In genomic region chr3:81985996-81986723, GRCh38 we compare ENCODE assay signal across 15 cellular contexts.
"Had no signal": no experiment of that assay in that cellular context is flagged by ENCODE, and none has a peak within 500 bp of the region (broad histone marks: within the 10 kb centered on the region; RNA-seq: fewer than 3 reads in every experiment).

No MANE protein-coding gene starts in this region.

- H3K27me3 ChIP-seq: adrenal gland, gastrocnemius medialis, heart left ventricle, vagina had no signal

- H3K27me3 Mint-ChIP-seq: activated CD4-positive, alpha-beta memory T cell treated with anti-CD3 and anti-CD28 coated beads, Interleukin-2, amount 10 ng/mL, durations not matched to agents 7 days and 5 days; activated naive CD4-positive, alpha-beta T cell treated with anti-CD3 and anti-CD28 coated beads, Interleukin-2, amount 50 U/mL, for 24 hours; effector memory CD8-positive, alpha-beta T cell had no signal

- H3K27ac ChIP-seq: adrenal gland, gastrocnemius medialis, heart left ventricle, parathyroid adenoma, vagina had no signal

- H3K9me3 ChIP-seq: adrenal gland, gastrocnemius medialis, heart left ventricle, vagina had no signal

- H3K9me3 Mint-ChIP-seq: effector memory CD8-positive, alpha-beta T cell had no signal

- H3K4me1 ChIP-seq: adrenal gland, gastrocnemius medialis, heart left ventricle, parathyroid adenoma, vagina had no signal

- DNase-seq: activated CD4-positive, alpha-beta memory T cell treated with anti-CD3 and anti-CD28 coated beads, Interleukin-2, amount 10 ng/mL, durations not matched to agents 7 days and 5 days; activated CD4-positive, alpha-beta T cell treated with anti-CD3 and anti-CD28 coated beads for 4 hours; activated effector memory CD4-positive, alpha-beta T cell treated with Interleukin-2 at 50 U/mL for 16 hours; activated T-cell treated with anti-CD3 and anti-CD28 coated beads, Interleukin-2, amount 50 U/mL, for 4 hours; adrenal gland; dermis blood vessel endothelial cell; effector memory CD8-positive, alpha-beta T cell; gastrocnemius medialis; heart left ventricle; left colon; naive B cell had no signal

- H3K4me3 Mint-ChIP-seq: activated CD4-positive, alpha-beta memory T cell treated with anti-CD3 and anti-CD28 coated beads, Interleukin-2, amount 10 ng/mL, durations not matched to agents 7 days and 5 days; activated naive CD4-positive, alpha-beta T cell treated with anti-CD3 and anti-CD28 coated beads, Interleukin-2, amount 50 U/mL, for 24 hours; activated T-cell treated with anti-CD3 and anti-CD28 coated beads, Interleukin-2, amount 50 U/mL, for 4 hours; effector memory CD8-positive, alpha-beta T cell; naive B cell; stimulated activated effector memory CD8-positive, alpha-beta T cell treated with anti-CD3 and anti-CD28 coated beads, Interleukin-12 subunit alpha, Interleukin-12 subunit beta, amount 100 ng/mL, for 72 hours had no signal

- H3K36me3 Mint-ChIP-seq: activated naive CD4-positive, alpha-beta T cell treated with anti-CD3 and anti-CD28 coated beads, Interleukin-2, amount 50 U/mL, for 24 hours; naive B cell; stimulated activated effector memory CD8-positive, alpha-beta T cell treated with anti-CD3 and anti-CD28 coated beads, Interleukin-12 subunit alpha, Interleukin-12 subunit beta, amount 100 ng/mL, for 72 hours had no signal

- H3K4me3 ChIP-seq: adrenal gland, gastrocnemius medialis, heart left ventricle, vagina had no signal

- H3K4me1 Mint-ChIP-seq: activated CD4-positive, alpha-beta memory T cell treated with anti-CD3 and anti-CD28 coated beads, Interleukin-2, amount 10 ng/mL, durations not matched to agents 7 days and 5 days; activated naive CD4-positive, alpha-beta T cell treated with anti-CD3 and anti-CD28 coated beads, Interleukin-2, amount 50 U/mL, for 24 hours; naive B cell; stimulated activated effector memory CD8-positive, alpha-beta T cell treated with anti-CD3 and anti-CD28 coated beads, Interleukin-12 subunit alpha, Interleukin-12 subunit beta, amount 100 ng/mL, for 72 hours had no signal

- H3K27ac Mint-ChIP-seq: activated CD4-positive, alpha-beta memory T cell treated with anti-CD3 and anti-CD28 coated beads, Interleukin-2, amount 10 ng/mL, durations not matched to agents 7 days and 5 days; activated naive CD4-positive, alpha-beta T cell treated with anti-CD3 and anti-CD28 coated beads, Interleukin-2, amount 50 U/mL, for 24 hours; effector memory CD8-positive, alpha-beta T cell; naive B cell; stimulated activated effector memory CD8-positive, alpha-beta T cell treated with anti-CD3 and anti-CD28 coated beads, Interleukin-12 subunit alpha, Interleukin-12 subunit beta, amount 100 ng/mL, for 72 hours had no signal

- ATAC-seq: activated T-cell treated with anti-CD3 and anti-CD28 coated beads, Interleukin-2, amount 50 U/mL, for 4 hours; effector memory CD8-positive, alpha-beta T cell; gastrocnemius medialis; heart left ventricle; left colon; stimulated activated effector memory CD8-positive, alpha-beta T cell treated with anti-CD3 and anti-CD28 coated beads, Interleukin-12 subunit alpha, Interleukin-12 subunit beta, amount 100 ng/mL, for 72 hours had no signal

- H3K9ac ChIP-seq: parathyroid adenoma had no signal

- H2AFZ ChIP-seq: parathyroid adenoma had no signal

- H3K36me3 ChIP-seq: adrenal gland, gastrocnemius medialis, heart left ventricle, vagina had no signal
